ENCODE assay signal across 8 cellular contexts in genomic region chr9:19050637-19051591, GRCh38. TPM values are rescaled to one million over a fixed set of nuclear protein-coding genes. Genes with fewer than 3 reads are reported as not detected.
DNase-seq lines count a peak whose midpoint lies in the region; ATAC-seq, FAIRE-seq and TF ChIP-seq lines count a peak whose summit lies in the region.

No MANE protein-coding gene starts in this region.

- H3K9me3 ChIP-seq in gastrocnemius medialis: no peaks in the 10 kb centered on the region

- in situ Hi-C loops in gastrocnemius medialis (cut with MboI; ENCODE audit: low sequenced_read_pairs in 4 of 4): loop anchor here (5.0 to 25.0 kb wide), 4 partner anchors 121 to 411 kb away; no protein-coding TSS in a partner anchor

- H3K36me3 ChIP-seq in gastrocnemius medialis: no peaks in the 10 kb centered on the region

- peaks cover 30 to 42% of the 10 kb centered on the region in 2 donors for H3K4me1 ChIP-seq in gastrocnemius medialis

- TF ChIP-seq CTCF in fibroblast of mammary gland (conservative IDR thresholded peaks at IDR 0.05; ENCODE audit: control insufficient read depth, insufficient read depth, low read depth, low read length) (no peak), gastrocnemius medialis (IDR thresholded peaks at IDR 0.05 in 4 of 5, conservative IDR thresholded peaks at IDR 0.05 in 1 of 5) (no peak)

- no peak for ATAC-seq in gastrocnemius medialis
- ATAC-seq in GM21447 (IDR thresholded peaks at IDR 0.05; ENCODE audit: unreplicated experiment): no peak

- no peak for DNase-seq in GM12891 (ENCODE audit: insufficient read length, low spot score)
- DNase-seq in RKO (ENCODE audit: low spot score): peak; percentile 23
- no peak for DNase-seq in fibroblast of mammary gland (ENCODE audit: low read depth)
- DNase-seq in gastrocnemius medialis: no peak
- DNase-seq in epidermal melanocyte (ENCODE audit: insufficient read length, low spot score): no peak
- no peak for DNase-seq in caudate nucleus (lab: John Stamatoyannopoulos, UW)
- DNase-seq in AML-193 (lab: John Stamatoyannopoulos, UW): no peak

- H3K27me3 ChIP-seq in gastrocnemius medialis: no peaks in the 10 kb centered on the region

- TF ChIP-seq POLR2A in GM12891 (IDR thresholded peaks at IDR 0.05; ENCODE audit: low read depth, low read length) (no peak), gastrocnemius medialis (IDR thresholded peaks at IDR 0.05) (no peak)

- intact Hi-C loops in gastrocnemius medialis (cut with DNase I; ENCODE audit: low total_unique reads): no loop called here

- H3K4me3 ChIP-seq in fibroblast of mammary gland (ENCODE audit: control insufficient read depth, low read depth, low read length) (peak overlapping the region; percentile 96), gastrocnemius medialis (peak overlapping the region; percentile 63 to 100 (median 76))

- FAIRE-seq in GM12891 (lab: Jason Lieb, UNC): no peak

- H3K27ac ChIP-seq in gastrocnemius medialis (peak overlapping the region; percentile 90 to 98 (median 96)), caudate nucleus (ENCODE audit: low read depth, low read length) (no peak overlapping the region)

TF ChIP-seq in GM12891, 5 proteins besides CTCF, POLR2A, EP300 and RAD21:
- TF ChIP-seq PAX5 (IDR thresholded peaks at IDR 0.05; ENCODE audit: insufficient read depth, low read length, severe bottlenecking) (no peak), POLR2AphosphoS5 (IDR thresholded peaks at IDR 0.05; ENCODE audit: low read depth, low read length) (0 out of 2 replicates have a peak, but pooled peaks have one; percentile 18), TAF1 (IDR thresholded peaks at IDR 0.05; ENCODE audit: low read depth, low read length) (no peak)

RNA-seq across cellular contexts. Expression of gene RRAGA, which starts 1.7 kb away (rescaled TPM):
- polyA plus RNA-seq in GM12891 (2012; ENCODE audit: low read depth, missing spikeins): 35.9 TPM
- total RNA-seq in gastrocnemius medialis: 10 to 100 TPM; 65.2 to 70.4 (median 65.5) TPM

RNA-seq across cellular contexts. Expression of gene SAXO1, which starts 17.9 kb away (rescaled TPM):
- 0.05 TPM for polyA plus RNA-seq in GM12891 (2012; ENCODE audit: low read depth, missing spikeins)
- under 1 TPM in 1 of 4 donors, not detected in 3; 0.20 TPM for total RNA-seq in gastrocnemius medialis

RNA-seq across cellular contexts. Expression of gene HAUS6, which starts 51.8 kb away (rescaled TPM):
- 6.8 TPM for polyA plus RNA-seq in GM12891 (2012; ENCODE audit: low read depth, missing spikeins)
- 1 to 10 TPM; 3.7 to 6.3 (median 5.3) TPM for total RNA-seq in gastrocnemius medialis
